In the genomic region with DNA sequence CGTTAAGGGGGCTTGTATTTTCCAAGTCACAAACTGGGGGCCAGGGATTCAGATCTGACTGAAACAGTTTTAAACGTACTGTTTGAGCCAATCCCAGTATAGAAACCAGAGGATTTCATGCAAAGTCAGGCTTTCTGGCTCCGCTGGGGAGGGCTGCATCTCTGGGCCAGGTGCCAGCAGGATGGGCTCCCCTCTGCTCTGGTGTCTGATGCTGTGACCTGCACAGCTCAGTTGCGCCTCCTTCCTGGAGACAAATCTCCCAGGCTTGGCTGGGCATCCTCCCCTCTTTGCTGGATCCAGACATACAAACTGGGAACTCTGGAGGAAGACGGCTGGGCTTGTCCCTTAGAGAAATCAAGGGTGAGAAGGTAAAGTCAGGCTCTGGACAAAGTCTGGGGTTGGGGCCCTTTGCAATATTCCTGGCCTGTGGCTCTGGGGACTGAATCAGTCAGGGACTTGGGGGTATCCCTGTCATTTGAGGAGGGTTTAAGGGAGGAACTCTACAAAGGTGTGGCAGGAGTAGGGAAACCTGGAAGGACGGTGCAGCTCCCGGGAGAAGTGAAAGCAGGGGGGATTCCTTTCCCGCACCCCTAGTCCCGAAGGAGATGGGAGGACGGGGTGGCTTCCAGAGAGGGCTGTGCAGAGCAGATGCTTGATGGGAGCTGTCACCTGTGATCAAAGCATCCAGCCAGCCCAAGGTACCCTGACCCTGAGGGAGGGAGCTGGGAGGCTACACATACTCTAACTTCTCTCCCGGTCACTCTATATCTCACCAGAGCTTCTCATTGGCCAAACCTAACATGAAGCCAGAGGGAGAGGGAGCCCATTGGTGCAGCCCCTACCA, we compare ENCODE assay signal across 14 cellular contexts.
"Had no signal": no experiment of that assay in that cellular context is flagged by ENCODE, and none has a peak within 500 bp of the region (broad histone marks: within the 10 kb centered on the region; RNA-seq: fewer than 3 reads in every experiment).

No MANE protein-coding gene starts in this region.

- H3K27ac ChIP-seq: adrenal gland, neural progenitor cell, pancreas, tibial nerve had no signal

- H3K9me3 Mint-ChIP-seq: activated CD4-positive, alpha-beta memory T cell treated with anti-CD3 and anti-CD28 coated beads, Interleukin-2, amount 10 ng/mL, durations not matched to agents 7 days and 5 days; activated naive CD4-positive, alpha-beta T cell treated with anti-CD3 and anti-CD28 coated beads, Interleukin-2, amount 10 ng/mL, durations not matched to agents 7 days and 5 days; activated T-helper 2 cell treated with anti-CD3 and anti-CD28 coated beads, Interferon-gamma antibody, Interleukin-2, Interleukin-4, amounts not matched to agents 10 μg/mL and 5 μg/mL and 100 μg/mL, durations not matched to agents 14 hours and 24 hours and 36 hours; immature natural killer cell; neural progenitor cell had no signal

- H3K9me3 ChIP-seq: adrenal gland, pancreas, tibial nerve had no signal

- H3K4me3 ChIP-seq: adrenal gland, lung, neural progenitor cell, pancreas, tibial nerve had no signal

- H3K4me2 ChIP-seq: neural progenitor cell had no signal

- DNase-seq: activated CD4-positive, alpha-beta memory T cell treated with anti-CD3 and anti-CD28 coated beads, Interleukin-2, amount 10 ng/mL, durations not matched to agents 7 days and 5 days; activated CD4-positive, alpha-beta T cell treated with anti-CD3 and anti-CD28 coated beads for 36 hours; activated CD8-positive, alpha-beta memory T cell treated with anti-CD3 and anti-CD28 coated beads, Interleukin-2, amount 50 U/mL, for 48 hours; activated naive CD4-positive, alpha-beta T cell treated with anti-CD3 and anti-CD28 coated beads, Interleukin-2, amount 10 ng/mL, durations not matched to agents 7 days and 5 days; adrenal gland; dermis blood vessel endothelial cell; immature natural killer cell; midbrain; pancreas; T1000 had no signal

- H3K9ac ChIP-seq: neural progenitor cell had no signal

- H3K36me3 Mint-ChIP-seq: activated naive CD4-positive, alpha-beta T cell treated with anti-CD3 and anti-CD28 coated beads, Interleukin-2, amount 10 ng/mL, durations not matched to agents 7 days and 5 days; immature natural killer cell; neural progenitor cell had no signal

- H2AFZ ChIP-seq: neural progenitor cell had no signal

- FAIRE-seq: pancreas had no signal

- ATAC-seq: activated CD4-positive, alpha-beta T cell treated with anti-CD3 and anti-CD28 coated beads for 36 hours; pancreas had no signal

- H3K4me1 ChIP-seq: adrenal gland, pancreas, tibial nerve had no signal

- H3K36me3 ChIP-seq: adrenal gland, neural progenitor cell, pancreas, tibial nerve had no signal

- H3K4me1 Mint-ChIP-seq: activated CD4-positive, alpha-beta memory T cell treated with anti-CD3 and anti-CD28 coated beads, Interleukin-2, amount 10 ng/mL, durations not matched to agents 7 days and 5 days; activated CD4-positive, alpha-beta T cell treated with anti-CD3 and anti-CD28 coated beads for 36 hours; activated naive CD4-positive, alpha-beta T cell treated with anti-CD3 and anti-CD28 coated beads, Interleukin-2, amount 10 ng/mL, durations not matched to agents 7 days and 5 days; immature natural killer cell had no signal

- H3K4me3 Mint-ChIP-seq: activated CD4-positive, alpha-beta memory T cell treated with anti-CD3 and anti-CD28 coated beads, Interleukin-2, amount 10 ng/mL, durations not matched to agents 7 days and 5 days; activated CD4-positive, alpha-beta T cell treated with anti-CD3 and anti-CD28 coated beads for 36 hours; activated naive CD4-positive, alpha-beta T cell treated with anti-CD3 and anti-CD28 coated beads, Interleukin-2, amount 10 ng/mL, durations not matched to agents 7 days and 5 days; immature natural killer cell; neural progenitor cell had no signal

- H3K27me3 ChIP-seq: adrenal gland, neural progenitor cell, pancreas had no signal
